Comparison of ENCODE assay signal across 1 cellular context in genomic region chr3:54134713-54135112, GRCh38.
TF ChIP-seq lines count a peak whose summit lies in the region.

No MANE protein-coding gene starts in this region.

TF ChIP-seq in GM23338, 12 proteins besides CTCF, POLR2A, EP300 and RAD21 (continued from another document):
- no peak for TF ChIP-seq ZNF462 (CRISPR knock-in tag; IDR thresholded peaks at IDR 0.05)
- TF ChIP-seq POLR2AphosphoS5 (IDR thresholded peaks at IDR 0.05; ENCODE audit: low read depth), result no peak
- no peak for TF ChIP-seq ZNF114 (CRISPR knock-in tag; IDR thresholded peaks at IDR 0.05)
TF ChIP-seq in GM23338: peak in this region for 0.
